ENCODE assay signal across 11 cellular contexts in the genomic region with DNA sequence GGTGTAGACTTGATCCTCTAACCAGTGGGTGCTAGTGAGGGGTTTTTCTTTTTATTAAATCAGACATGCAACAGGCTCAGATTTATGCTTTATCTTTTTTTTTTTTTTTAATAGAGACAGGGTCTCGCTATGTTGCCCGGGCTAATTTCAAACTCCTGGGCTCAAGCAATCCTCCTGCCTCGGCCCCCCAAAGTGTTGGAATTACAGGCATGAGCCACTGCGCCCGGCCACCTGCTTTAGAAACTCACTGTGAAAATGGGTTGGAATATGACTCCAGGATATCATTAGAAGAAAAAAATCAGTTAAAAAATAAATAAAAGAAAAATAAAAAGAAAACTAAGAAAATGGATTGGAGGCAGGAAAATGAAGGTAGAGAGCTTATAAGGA. TPM values are rescaled to one million over a fixed set of nuclear protein-coding genes. Genes with fewer than 3 reads are reported as not detected.
DNase-seq lines count a peak whose midpoint lies in the region; ATAC-seq and TF ChIP-seq lines count a peak whose summit lies in the region.
"Had no signal": no experiment of that assay in that cellular context is flagged by ENCODE, and none has a peak within 500 bp of the region (broad histone marks: within the 10 kb centered on the region; RNA-seq: fewer than 3 reads in every experiment).

No MANE protein-coding gene starts in this region.

- H3K4me1 Mint-ChIP-seq in HFFc6 (ENCODE audit: low read depth), result peaks cover 64% of the 10 kb centered on the region

- H3K4me3 Mint-ChIP-seq in HFFc6, result no peak overlapping the region
- H3K4me3 Mint-ChIP-seq: activated CD4-positive, alpha-beta T cell treated with anti-CD3 and anti-CD28 coated beads, Interleukin-2, amount 10 ng/mL, durations not matched to agents 24 days and 14 days had no signal

- no peak for ATAC-seq in HG03442 (IDR thresholded peaks at IDR 0.05; ENCODE audit: unreplicated experiment)

- H3K4me1 ChIP-seq in muscle layer of duodenum (ENCODE audit: control insufficient read depth in 1 of 2, insufficient read depth in 2 of 2, low read length in 2 of 2), result peaks cover 14 to 60% of the 10 kb centered on the region in 2 donors
- peaks cover 12 to 82% (median 67%) of the 10 kb centered on the region in 5 donors for H3K4me1 ChIP-seq in subcutaneous abdominal adipose tissue (ENCODE audit: control insufficient read depth in 5 of 5, insufficient read depth in 5 of 5, low read length in 5 of 5)
- H3K4me1 ChIP-seq: parathyroid adenoma had no signal

- no peaks in the 10 kb centered on the region for H3K9me3 ChIP-seq in muscle layer of duodenum (ENCODE audit: control insufficient read depth in 1 of 2, low read length in 2 of 2)
- no peaks in the 10 kb centered on the region for H3K9me3 ChIP-seq in subcutaneous abdominal adipose tissue (ENCODE audit: control insufficient read depth in 5 of 5, low read length in 5 of 5)

- no peak for TF ChIP-seq CTCF in HFFc6 (IDR thresholded peaks at IDR 0.05)
- TF ChIP-seq CTCF in coronary artery (IDR thresholded peaks at IDR 0.05), result no peak

- no peak overlapping the region for H3K4me3 ChIP-seq in coronary artery
- no peak overlapping the region for H3K4me3 ChIP-seq in muscle layer of duodenum (ENCODE audit: low read depth in 1 of 2, low read length in 2 of 2)
- no peak overlapping the region for H3K4me3 ChIP-seq in subcutaneous abdominal adipose tissue (ENCODE audit: low read depth in 1 of 5, low read length in 5 of 5)

- DNase-seq in HFFc6 (no peak), coronary artery (ENCODE audit: low spot score) (peak; percentile 61), retina (no peak), UCSD-AML1 (lab: John Stamatoyannopoulos, UW; ENCODE audit: unreplicated experiment) (no peak)
- no peak for DNase-seq in stimulated activated naive CD4-positive, alpha-beta T cell treated with Interleukin-2 at 50 U/mL for 16 hours (lab: John Stamatoyannopoulos, UW)
- DNase-seq: cerebellar nuclear complex had no signal

- H3K27ac ChIP-seq in coronary artery (peak overlapping the region; percentile 97 to 99), muscle layer of duodenum (ENCODE audit: low read length) (peak overlapping the region; percentile 69), subcutaneous abdominal adipose tissue (ENCODE audit: low read depth, low read length) (peak overlapping the region; percentile 86)
- H3K27ac ChIP-seq: parathyroid adenoma had no signal

- H3K36me3 ChIP-seq in muscle layer of duodenum (ENCODE audit: control insufficient read depth in 1 of 2, insufficient read depth in 2 of 2, low read length in 2 of 2) (peaks cover 57 to 59% of the 10 kb centered on the region in 2 donors), subcutaneous abdominal adipose tissue (ENCODE audit: control insufficient read depth in 5 of 5, insufficient read depth in 5 of 5, low read length in 5 of 5) (peaks cover 22 to 95% (median 81%) of the 10 kb centered on the region in 5 donors)

- peak overlapping the region in 1 of 5 donors; percentile 15 for H3K9ac ChIP-seq in subcutaneous abdominal adipose tissue (ENCODE audit: low read length in 5 of 5)
- H3K9ac ChIP-seq: parathyroid adenoma had no signal

- H3K36me3 Mint-ChIP-seq in HFFc6 (ENCODE audit: low read depth), result peaks cover 58% of the 10 kb centered on the region

- H3K27me3 Mint-ChIP-seq in HFFc6 (ENCODE audit: insufficient read depth), result peaks cover 2% of the 10 kb centered on the region
- H3K27me3 Mint-ChIP-seq: activated CD4-positive, alpha-beta T cell treated with anti-CD3 and anti-CD28 coated beads, Interleukin-2, amount 10 ng/mL, durations not matched to agents 24 days and 14 days had no signal

- H3K9me3 Mint-ChIP-seq in HFFc6, result peaks cover 5% of the 10 kb centered on the region
- H3K9me3 Mint-ChIP-seq: activated CD4-positive, alpha-beta T cell treated with anti-CD3 and anti-CD28 coated beads, Interleukin-2, amount 10 ng/mL, durations not matched to agents 24 days and 14 days had no signal

- H3K27me3 ChIP-seq in muscle layer of duodenum (ENCODE audit: low read depth, low read length) (no peaks in the 10 kb centered on the region), subcutaneous abdominal adipose tissue (ENCODE audit: control insufficient read depth in 5 of 5, insufficient read depth in 4 of 5, low read length in 5 of 5) (no peaks in the 10 kb centered on the region)

- peak overlapping the region; percentile 87 for H3K27ac Mint-ChIP-seq in HFFc6
- H3K27ac Mint-ChIP-seq: activated CD4-positive, alpha-beta T cell treated with anti-CD3 and anti-CD28 coated beads, Interleukin-2, amount 10 ng/mL, durations not matched to agents 24 days and 14 days had no signal

RNA-seq across cellular contexts. Expression of a gene that starts 50.7 kb away (rescaled TPM):
- 100 to 1,000 TPM in 5 of 6 experiments, 10 to 100 TPM in 1; 85.4 to 151 (median 138) TPM for total RNA-seq in HFFc6 (2021; fragmentation: NEBNext Ultra II Directional; extraction: Animal tissue kit (Norgen Biotek cat#: 25700))

RNA-seq across cellular contexts. Expression of a gene that starts 51.4 kb away (rescaled TPM):
- total RNA-seq in HFFc6 (2021; fragmentation: NEBNext Ultra II Directional; extraction: Animal tissue kit (Norgen Biotek cat#: 25700)), result 100 to 1,000 TPM; 288 to 394 (median 318) TPM
